Comparison of ENCODE assay signal across 17 cellular contexts in the genomic region with DNA sequence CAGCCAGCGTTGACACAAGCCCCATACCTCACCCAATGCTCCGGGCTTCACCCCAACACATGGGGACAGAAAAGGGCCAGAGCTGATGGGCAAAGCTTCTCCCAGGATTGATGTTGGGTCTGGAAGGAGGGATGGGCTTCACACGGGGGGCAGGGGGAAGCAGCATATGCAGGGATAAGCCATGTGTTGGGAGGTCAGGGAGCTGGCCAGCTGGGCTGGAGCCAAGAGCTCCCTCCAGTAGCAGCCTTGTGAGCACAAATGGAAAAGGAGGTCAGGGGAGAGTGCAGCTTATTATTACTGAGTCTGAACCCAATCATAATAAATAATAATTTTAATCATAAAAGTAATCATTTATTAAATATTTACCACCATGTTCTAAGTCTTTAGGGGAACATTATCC. TPM values are rescaled to one million over a fixed set of nuclear protein-coding genes. Genes with fewer than 3 reads are reported as not detected.
DNase-seq lines count a peak whose midpoint lies in the region; ATAC-seq and TF ChIP-seq lines count a peak whose summit lies in the region.
"Had no signal": no experiment of that assay in that cellular context is flagged by ENCODE, and none has a peak within 500 bp of the region (broad histone marks: within the 10 kb centered on the region; RNA-seq: fewer than 3 reads in every experiment).

No MANE protein-coding gene starts in this region.

- no peak for TF ChIP-seq RAD21 in SK-N-SH (IDR thresholded peaks at IDR 0.05; ENCODE audit: low read length)

- peaks cover 0 to 11% of the 10 kb centered on the region in 2 experiments; a peak in 1 of 4 replicates for H3K4me1 ChIP-seq in SK-N-SH (ENCODE audit: control insufficient read depth in 1 of 2, insufficient read depth in 2 of 2, low read depth in 1 of 2, low read length in 1 of 2)
- H3K4me1 ChIP-seq: BE2C had no signal

- H3K4me3 Mint-ChIP-seq in chondrocyte (ENCODE audit: unreplicated experiment) (no peak overlapping the region), nephron progenitor cell (no peak overlapping the region)
- no peak overlapping the region for H3K4me3 Mint-ChIP-seq in T-helper 2 cell treated with Interferon-gamma antibody and Interleukin-4, amounts not matched to agents 5 μg/mL and 100 μg/mL, for 36 hours
- H3K4me3 Mint-ChIP-seq: CD4-positive, CD25-positive, alpha-beta regulatory T cell; CD8-positive, alpha-beta memory T cell had no signal

- H3K79me2 ChIP-seq in SK-N-SH (ENCODE audit: insufficient read depth) = no peaks in the 10 kb centered on the region

- H3K9me3 ChIP-seq in SK-N-SH = no peaks in the 10 kb centered on the region
- H3K9me3 ChIP-seq: BE2C had no signal

- H3K9me2 ChIP-seq in SK-N-SH = no peaks in the 10 kb centered on the region

- CTCF ChIA-PET in SK-N-SH (lab: Yijun Ruan, JAX) = interaction anchor here (1.1 to 6.3 kb wide), 4 partner anchors 10 to 81 kb away, joined by 3 to 40 read pairs (median 6); partner anchors contain the start of gene CCDC177

- TF ChIP-seq CTCF in SK-N-SH (IDR thresholded peaks at IDR 0.05) (no peak), chondrocyte (IDR thresholded peaks at IDR 0.05) (no peak), nephron progenitor cell (IDR thresholded peaks at IDR 0.05) (no peak)

- H3K36me3 Mint-ChIP-seq in chondrocyte (ENCODE audit: low read depth) (no peaks in the 10 kb centered on the region), nephron progenitor cell (ENCODE audit: low read depth) (no peaks in the 10 kb centered on the region)
- no peaks in the 10 kb centered on the region for H3K36me3 Mint-ChIP-seq in T-helper 2 cell treated with Interferon-gamma antibody and Interleukin-4, amounts not matched to agents 5 μg/mL and 100 μg/mL, for 36 hours (ENCODE audit: low read depth)
- H3K36me3 Mint-ChIP-seq: CD4-positive, CD25-positive, alpha-beta regulatory T cell; CD8-positive, alpha-beta memory T cell had no signal

- no peaks in the 10 kb centered on the region for H4K20me1 ChIP-seq in SK-N-SH (ENCODE audit: insufficient read depth)

- DNase-seq in SK-N-SH (peak; percentile 65), H7 (peak; percentile 5), chondrocyte (ENCODE audit: low spot score) (peak; percentile 30), nephron progenitor cell (no peak)
- DNase-seq in T-helper 2 cell treated with Interferon-gamma antibody and Interleukin-4, amounts not matched to agents 5 μg/mL and 100 μg/mL, for 36 hours (ENCODE audit: low spot score) = no peak
- DNase-seq: ACHN; BE2C; C1 segment of cervical spinal cord; CD4-positive, CD25-positive, alpha-beta regulatory T cell; CD8-positive, alpha-beta memory T cell; COR-L47; DMS79 treated with DMSO at 0.1 percent for 48 hours; HCEC 1CT had no signal

- H3K27ac ChIP-seq in SK-N-SH (ENCODE audit: low read depth in 2 of 2, low read length in 1 of 2) = no peak overlapping the region

- ATAC-seq in SK-N-SH treated with all-trans-retinoic acid at 6 μM for 48 hours = no peak
- ATAC-seq in activated CD4-positive, CD25-positive, alpha-beta regulatory T cell treated with anti-CD3 and anti-CD28 coated beads, Interleukin-2, amount 50 U/mL, for 24 hours = no peak
- ATAC-seq: GM12878 had no signal

- POLR2A ChIA-PET in SK-N-SH (lab: Yijun Ruan, JAX) = no interaction called here

- no peak overlapping the region for H3K27ac Mint-ChIP-seq in chondrocyte (ENCODE audit: unreplicated experiment)
- H3K27ac Mint-ChIP-seq in nephron progenitor cell = no peak overlapping the region
- H3K27ac Mint-ChIP-seq in T-helper 2 cell treated with Interferon-gamma antibody and Interleukin-4, amounts not matched to agents 5 μg/mL and 100 μg/mL, for 36 hours = no peak overlapping the region
- H3K27ac Mint-ChIP-seq: CD4-positive, CD25-positive, alpha-beta regulatory T cell had no signal

- no peak overlapping the region for H3K9ac ChIP-seq in SK-N-SH

- H3K9me3 Mint-ChIP-seq in chondrocyte (ENCODE audit: low read depth) (no peaks in the 10 kb centered on the region), nephron progenitor cell (no peaks in the 10 kb centered on the region)
- H3K9me3 Mint-ChIP-seq in T-helper 2 cell treated with Interferon-gamma antibody and Interleukin-4, amounts not matched to agents 5 μg/mL and 100 μg/mL, for 36 hours = no peaks in the 10 kb centered on the region
- H3K9me3 Mint-ChIP-seq: CD8-positive, alpha-beta memory T cell had no signal

- H3K27me3 ChIP-seq in SK-N-SH (ENCODE audit: insufficient read depth) (no peaks in the 10 kb centered on the region), H7 (ENCODE audit: control insufficient read depth, insufficient read depth, low read length) (no peaks in the 10 kb centered on the region)
- H3K27me3 ChIP-seq: BE2C had no signal

- WGBS in SK-N-SH (ENCODE audit: low lambda C conversion rate) = 44% methylated on average over 3 of the region's 3 CpGs

- no peak overlapping the region for H2AFZ ChIP-seq in SK-N-SH (ENCODE audit: low read depth)

- H3K27me3 Mint-ChIP-seq in chondrocyte (ENCODE audit: low read depth) = peaks cover 9% of the 10 kb centered on the region
- peaks cover 66% of the 10 kb centered on the region for H3K27me3 Mint-ChIP-seq in nephron progenitor cell (ENCODE audit: low read depth, poor library complexity)
- peaks cover 5% of the 10 kb centered on the region for H3K27me3 Mint-ChIP-seq in T-helper 2 cell treated with Interferon-gamma antibody and Interleukin-4, amounts not matched to agents 5 μg/mL and 100 μg/mL, for 36 hours (ENCODE audit: low read depth)

- H3K4me2 ChIP-seq in SK-N-SH = no peak overlapping the region

- H3K4me1 Mint-ChIP-seq in chondrocyte (ENCODE audit: low read depth) (no peaks in the 10 kb centered on the region), nephron progenitor cell (no peaks in the 10 kb centered on the region)
- no peaks in the 10 kb centered on the region for H3K4me1 Mint-ChIP-seq in T-helper 2 cell treated with Interferon-gamma antibody and Interleukin-4, amounts not matched to agents 5 μg/mL and 100 μg/mL, for 36 hours (ENCODE audit: low read depth)
- H3K4me1 Mint-ChIP-seq: CD8-positive, alpha-beta memory T cell had no signal

- H3K4me3 ChIP-seq in SK-N-SH (ENCODE audit: low read depth in 2 of 2, low read length in 1 of 2) (no peak overlapping the region), H7 (ENCODE audit: insufficient read depth, low read depth, low read length) (no peak overlapping the region)
- H3K4me3 ChIP-seq: GM12878 had no signal

- H3F3A ChIP-seq in SK-N-SH (replicated peaks; ENCODE audit: insufficient read depth) = no peaks in the 10 kb centered on the region

- TF ChIP-seq EP300 in SK-N-SH (IDR thresholded peaks at IDR 0.05; ENCODE audit: borderline replicate concordance in 1 of 2, low read depth in 1 of 2, low read length in 1 of 2) = no peak

- no peaks in the 10 kb centered on the region for H3K36me3 ChIP-seq in SK-N-SH (replicated peaks in 1 of 2; ENCODE audit: control insufficient read depth in 1 of 2, insufficient read depth in 2 of 2, low read length in 1 of 2)
- H3K36me3 ChIP-seq in H7 (replicated peaks; ENCODE audit: control insufficient read depth, insufficient read depth, low read length) = no peaks in the 10 kb centered on the region
- H3K36me3 ChIP-seq: BE2C had no signal

TF ChIP-seq in SK-N-SH, 30 proteins besides CTCF, POLR2A, EP300 and RAD21 (continues in another document):
- TF ChIP-seq MXI1 (IDR thresholded peaks at IDR 0.05; ENCODE audit: low read depth, low read length) (peak; percentile 28; the same call in 1 of the 2 replicates), ELF1 (IDR thresholded peaks at IDR 0.05) (no peak), TEAD4 (IDR thresholded peaks at IDR 0.05; ENCODE audit: borderline replicate concordance, insufficient read depth) (no peak), TCF12 (IDR thresholded peaks at IDR 0.05) (no peak)
- TF ChIP-seq, protein P1, sequence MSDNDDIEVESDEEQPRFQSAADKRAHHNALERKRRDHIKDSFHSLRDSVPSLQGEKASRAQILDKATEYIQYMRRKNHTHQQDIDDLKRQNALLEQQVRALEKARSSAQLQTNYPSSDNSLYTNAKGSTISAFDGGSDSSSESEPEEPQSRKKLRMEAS (IDR thresholded peaks at IDR 0.05; ENCODE audit: low read depth) = no peak

TF ChIP-seq in SK-N-SH treated with all-trans-retinoic acid at 6 μM for 48 hours, 23 proteins besides CTCF, POLR2A, EP300 and RAD21 (continues in another document):
- TF ChIP-seq, protein P2, sequence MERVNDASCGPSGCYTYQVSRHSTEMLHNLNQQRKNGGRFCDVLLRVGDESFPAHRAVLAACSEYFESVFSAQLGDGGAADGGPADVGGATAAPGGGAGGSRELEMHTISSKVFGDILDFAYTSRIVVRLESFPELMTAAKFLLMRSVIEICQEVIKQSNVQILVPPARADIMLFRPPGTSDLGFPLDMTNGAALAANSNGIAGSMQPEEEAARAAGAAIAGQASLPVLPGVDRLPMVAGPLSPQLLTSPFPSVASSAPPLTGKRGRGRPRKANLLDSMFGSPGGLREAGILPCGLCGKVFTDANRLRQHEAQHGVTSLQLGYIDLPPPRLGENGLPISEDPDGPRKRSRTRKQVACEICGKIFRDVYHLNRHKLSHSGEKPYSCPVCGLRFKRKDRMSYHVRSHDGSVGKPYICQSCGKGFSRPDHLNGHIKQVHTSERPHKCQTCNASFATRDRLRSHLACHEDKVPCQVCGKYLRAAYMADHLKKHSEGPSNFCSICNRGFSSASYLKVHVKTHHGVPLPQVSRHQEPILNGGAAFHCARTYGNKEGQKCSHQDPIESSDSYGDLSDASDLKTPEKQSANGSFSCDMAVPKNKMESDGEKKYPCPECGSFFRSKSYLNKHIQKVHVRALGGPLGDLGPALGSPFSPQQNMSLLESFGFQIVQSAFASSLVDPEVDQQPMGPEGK (CRISPR knock-in tag; IDR thresholded peaks at IDR 0.05; ENCODE audit: borderline replicate concordance) = no peak
- TF ChIP-seq BACH2 (CRISPR knock-in tag; IDR thresholded peaks at IDR 0.05; ENCODE audit: borderline replicate concordance) = no peak

RNA-seq across cellular contexts. Expression of gene PLEKHD1, which starts 9.3 kb away (rescaled TPM):
- 0.03 and 0.05 TPM in 2 replicates for polyA plus RNA-seq in SK-N-SH (2012; rRNA removed)
- 0.04 and 0.07 TPM in 2 replicates for polyA plus RNA-seq in SK-N-SH (2012; cell fraction: cytosol; rRNA removed)
- 0.31 and 0.33 TPM in 2 replicates for polyA plus RNA-seq in SK-N-SH (2012; cell fraction: nucleus; rRNA removed)
- 0.10 and 0.37 TPM in 2 replicates for total RNA-seq in H7 (2014; rRNA removed; shearing (Covaris generic))
- total RNA-seq in chondrocyte = 0.08 to 0.15 TPM (median 0.10 TPM) in 3 replicates
- total RNA-seq: HT-29 had no signal

Comparison
In these comparisons a context has a peak if more than half of its experiments do, and no peak if none do; other contexts are left out.
1. DNase-seq: peak in SK-N-SH (single experiment), H7 (single experiment) and chondrocyte (single experiment); none in nephron progenitor cell (single experiment) and T-helper 2 cell treated with Interferon-gamma antibody and Interleukin-4, amounts not matched to agents 5 μg/mL and 100 μg/mL, for 36 hours (single experiment).